8 cellular contexts compared by ENCODE assay signal in genomic region chr5:126808619-126809018, GRCh38. TPM values are rescaled to one million over a fixed set of nuclear protein-coding genes. Genes with fewer than 3 reads are reported as not detected.
DNase-seq lines count a peak whose midpoint lies in the region; ATAC-seq, FAIRE-seq and TF ChIP-seq lines count a peak whose summit lies in the region.

No MANE protein-coding gene starts in this region.

- in situ Hi-C loops in IMR-90 (cut with MboI; ENCODE audit: low sequenced_read_pairs): loop anchor here (25.0 kb wide), 1 partner anchor 704 kb away; the partner anchor contains the start of gene PRRC1
- in situ Hi-C loops in HepG2 (cut with HindIII; ENCODE audit: extremely low pct_ligation_motif_present, low pct_unique_long_range_greater_than_20kb): loop anchor here (10.0 kb wide), 1 partner anchor 154 kb away; no protein-coding TSS in a partner anchor

- no peak for FAIRE-seq in HepG2 (lab: Jason Lieb, UNC)

- H4K5ac ChIP-seq in IMR-90 (ENCODE audit: low read depth, low read length): no peak overlapping the region

- no peak for TF ChIP-seq EP300 in HepG2 (IDR thresholded peaks at IDR 0.05; ENCODE audit: low read depth in 2 of 2, low read length in 2 of 2)
- no peak for TF ChIP-seq EP300 in HepG2 (CRISPR knock-in tag; IDR thresholded peaks at IDR 0.05; ENCODE audit: borderline replicate concordance)

- no peak overlapping the region for H3K4ac ChIP-seq in IMR-90 (ENCODE audit: low read depth, low read length)

- no peak overlapping the region for H3K18ac ChIP-seq in IMR-90 (ENCODE audit: low read depth, low read length)

- H4K20me1 ChIP-seq in IMR-90 (ENCODE audit: insufficient read depth, low read length) (no peaks in the 10 kb centered on the region), HepG2 (ENCODE audit: insufficient read depth, low read length) (no peaks in the 10 kb centered on the region)

- H2AFZ ChIP-seq in IMR-90 (replicated peaks; ENCODE audit: low read length, poor library complexity): no peak overlapping the region
- H2AFZ ChIP-seq in HepG2 (ENCODE audit: low read length): no peak overlapping the region

- DNase-seq in AG09319 (ENCODE audit: extremely low read depth, low read depth): no peak
- peak; percentile 51 for DNase-seq in GM12865 (ENCODE audit: low read depth)
- DNase-seq in IMR-90: peak; percentile 50
- peak; percentile 49 for DNase-seq in astrocyte of the hippocampus (ENCODE audit: low read depth, low spot score)
- DNase-seq in HepG2 (ENCODE audit: low spot score): peak; percentile 15
- DNase-seq in hippocampal formation (lab: John Stamatoyannopoulos, UW): no peak
- no peak for DNase-seq in GM19240 (ENCODE audit: insufficient read length, low spot score)
- no peak for DNase-seq in activated CD4-positive, CD25-positive, alpha-beta regulatory T cell treated with anti-CD3 and anti-CD28 coated beads, Interleukin-2, amount 50 U/mL, for 72 hours

- TF ChIP-seq CTCF in AG09319 (IDR thresholded peaks at IDR 0.05; ENCODE audit: low read depth, low read length): peak; percentile 43
- peak; percentile 35 for TF ChIP-seq CTCF in GM12865 (IDR thresholded peaks at IDR 0.05; ENCODE audit: insufficient read depth, low read depth, low read length, missing control alignments)
- peak; percentile 61 for TF ChIP-seq CTCF in IMR-90 (conservative IDR thresholded peaks at IDR 0.05; ENCODE audit: low read depth, low read length)
- no peak for TF ChIP-seq CTCF in HepG2 (CRISPR knock-in tag; IDR thresholded peaks at IDR 0.05)

- H3K4me1 ChIP-seq in IMR-90 (ENCODE audit: control insufficient read depth, insufficient read depth, low read length) (peaks cover 8% of the 10 kb centered on the region), HepG2 (ENCODE audit: insufficient read depth, low read length) (no peaks in the 10 kb centered on the region)

- no CpG with 5 or more reads among the region's 4 CpGs for WGBS in IMR-90 (ENCODE audit: extremely low coverage in 2 of 2, insufficient read length in 1 of 2), 2 experiments
- 81% methylated on average over 4 of the region's 4 CpGs for WGBS in HepG2 (ENCODE audit: low lambda C conversion rate)

- 0 out of 4 replicates have a peak overlapping the region, but pooled peaks of 1 of the 2 experiments have one; percentile 3 for H4K8ac ChIP-seq in IMR-90 (ENCODE audit: low read depth in 2 of 2, low read length in 2 of 2)

- no peak overlapping the region for H3K56ac ChIP-seq in IMR-90 (ENCODE audit: extremely low read depth, insufficient read depth, low read length)

- H3K36me3 ChIP-seq in IMR-90 (ENCODE audit: control insufficient read depth, insufficient read depth, low read length) (peaks cover 5% of the 10 kb centered on the region; the same call in 1 of the 2 replicates), HepG2 (replicated peaks in 1 of 2; ENCODE audit: control insufficient read depth in 1 of 2, insufficient read depth in 2 of 2, low read length in 2 of 2) (peaks cover 16 to 58% of the 10 kb centered on the region in 2 experiments)

- intact Hi-C loops in IMR-90 (cut with micrococcal nuclease) (loop anchor here (2.0 kb wide), 1 partner anchor 132 kb away; no protein-coding TSS in a partner anchor), HepG2 (cut with micrococcal nuclease; ENCODE audit: unreplicated experiment) (loop anchor here (2.0 to 5.0 kb wide), 2 partner anchors 152 to 266 kb away; no protein-coding TSS in a partner anchor)

- TF ChIP-seq POLR2A in IMR-90 (IDR thresholded peaks at IDR 0.05; ENCODE audit: low read depth, low read length) (no peak), HepG2 (IDR thresholded peaks at IDR 0.05; ENCODE audit: insufficient read depth in 1 of 2, low read depth in 2 of 2, low read length in 2 of 2) (no peak)

- no peak overlapping the region for H2BK5ac ChIP-seq in IMR-90 (ENCODE audit: low read depth, low read length, poor library complexity, severe bottlenecking)

- H3K4me2 ChIP-seq in IMR-90 (ENCODE audit: low read depth, low read length) (no peak overlapping the region), HepG2 (ENCODE audit: low read depth, low read length) (no peak overlapping the region)

- no peak overlapping the region for H2AK5ac ChIP-seq in IMR-90 (ENCODE audit: low read depth, low read length)

- CTCF ChIA-PET in IMR-90 (lab: Yijun Ruan, JAX) (interaction anchor here (0.6 to 1.9 kb wide), 4 partner anchors 11 to 517 kb away, joined by 3 to 4 read pairs (median 3); no protein-coding TSS in a partner anchor), HepG2 (lab: Yijun Ruan, JAX; ENCODE audit: low intra/inter-chr PET ratio, low total read pairs) (interaction anchor here (1.2 to 1.4 kb wide), 2 partner anchors 133 to 152 kb away, joined by 4 to 9 read pairs; no protein-coding TSS in a partner anchor)

- dilution Hi-C loops in IMR-90 (cut with HindIII; ENCODE audit: low sequenced_read_pairs, unreplicated experiment): no loop called here

- H3K79me2 ChIP-seq in HepG2 (ENCODE audit: insufficient read depth, low read length): peaks cover 13% of the 10 kb centered on the region

- POLR2A ChIA-PET in IMR-90 (lab: Charles Lee; ENCODE audit: unreplicated experiment) (no interaction called here), HepG2 (lab: Yijun Ruan, JAX) (no interaction called here)

- ATAC-seq in IMR-90 (ENCODE audit: low read depth) (peak; percentile 46), HepG2 (peak; percentile 74)

- no peak overlapping the region for H2BK120ac ChIP-seq in IMR-90 (ENCODE audit: low read depth, low read length)

- TF ChIP-seq RAD21 in IMR-90 (IDR thresholded peaks at IDR 0.05; ENCODE audit: low read length) (peak; percentile 53), HepG2 (CRISPR knock-in tag; IDR thresholded peaks at IDR 0.05) (no peak)

- H4K91ac ChIP-seq in IMR-90 (ENCODE audit: insufficient read depth, low read depth, low read length): no peak overlapping the region

- peaks cover 17 to 38% of the 10 kb centered on the region in 2 experiments for H3K79me1 ChIP-seq in IMR-90 (ENCODE audit: low read depth in 1 of 2, low read length in 2 of 2)

- H3K23ac ChIP-seq in IMR-90 (ENCODE audit: low read depth, low read length): no peak overlapping the region

- H3K27me3 ChIP-seq in IMR-90 (ENCODE audit: control insufficient read depth, insufficient read depth, low read length) (no peaks in the 10 kb centered on the region), HepG2 (ENCODE audit: control insufficient read depth in 1 of 2, insufficient read depth in 2 of 2, low read length in 2 of 2) (no peaks in the 10 kb centered on the region)

- H3K27ac ChIP-seq in IMR-90 (ENCODE audit: insufficient read depth, low read length) (no peak overlapping the region), HepG2 (ENCODE audit: extremely low read length, insufficient read depth, low read length) (no peak overlapping the region)

- BruUV-seq in IMR-90 (replicated peaks; lab: Mats Ljungman, UMichigan): no TSS peak
- BruUV-seq in HepG2 (replicated peaks; lab: Mats Ljungman, UMichigan): no TSS peak

- H2BK15ac ChIP-seq in IMR-90 (ENCODE audit: low read depth, low read length): no peak overlapping the region

- H3K4me3 ChIP-seq in GM12865 (ENCODE audit: low read depth, low read length) (no peak overlapping the region), IMR-90 (ENCODE audit: insufficient read depth, low read depth, low read length) (no peak overlapping the region), HepG2 (replicated peaks in 1 of 3; ENCODE audit: insufficient read depth in 1 of 3, low read depth in 2 of 3, low read length in 3 of 3) (no peak overlapping the region)

- no peak overlapping the region for H2AK9ac ChIP-seq in IMR-90 (replicated peaks; ENCODE audit: low read depth, low read length, poor library complexity)

- peaks cover 13% of the 10 kb centered on the region for H3K9me1 ChIP-seq in IMR-90 (ENCODE audit: insufficient read depth, low read length)

- H3K14ac ChIP-seq in IMR-90 (replicated peaks; ENCODE audit: low read depth, low read length): no peak overlapping the region

- H3K9ac ChIP-seq in IMR-90 (ENCODE audit: low read depth, low read length) (no peak overlapping the region), HepG2 (ENCODE audit: insufficient read depth, low read depth, low read length) (no peak overlapping the region)

- H3K9me3 ChIP-seq in IMR-90 (ENCODE audit: control insufficient read depth, insufficient read depth, low read length): no peaks in the 10 kb centered on the region
- no peaks in the 10 kb centered on the region for H3K9me3 ChIP-seq in HepG2 (ENCODE audit: low read length)

- H2BK20ac ChIP-seq in IMR-90 (ENCODE audit: low read depth, low read length): no peak overlapping the region

TF ChIP-seq in IMR-90, 13 proteins besides CTCF, POLR2A, EP300 and RAD21 (continues in another document):
- no peak for TF ChIP-seq FOS (IDR thresholded peaks at IDR 0.05; ENCODE audit: low read depth, low read length)

TF ChIP-seq in HepG2, 621 proteins besides CTCF, POLR2A, EP300 and RAD21 (continues in another document):
- TF ChIP-seq STAG1 (CRISPR knock-in tag; IDR thresholded peaks at IDR 0.05): peak; percentile 53
- no peak for TF ChIP-seq KLF15 (CRISPR knock-in tag; IDR thresholded peaks at IDR 0.05; ENCODE audit: borderline replicate concordance)

RNA-seq across cellular contexts. Expression of gene LMNB1, which starts 31.7 kb away (rescaled TPM):
- total RNA-seq in IMR-90 (2012; rRNA removed) (53.6 and 68.6 TPM in 2 replicates), HepG2 (2016; rRNA removed; fragmentation: Illumina TruSeq; extraction: Trizol) (159 and 197 TPM in 2 replicates)
- polyA plus RNA-seq in IMR-90 (2012; rRNA removed) (36.0 and 37.8 TPM in 2 replicates), HepG2 (2011; rRNA removed) (9.9 and 12.5 TPM in 2 replicates)
- 38.0 and 42.0 TPM in 2 replicates for polyA plus RNA-seq in IMR-90 (2012; cell fraction: cytosol; rRNA removed)
- polyA plus RNA-seq in IMR-90 (2012; cell fraction: nucleus; rRNA removed; ENCODE audit: low replicate concordance): 12.0 and 34.2 TPM in 2 replicates
- 24.4 and 30.1 TPM in 2 replicates for total RNA-seq in HepG2 (2016; cell fraction: cytosol; rRNA removed; fragmentation: Illumina TruSeq; extraction: Trizol; ENCODE audit: low read depth)
- 162 and 188 TPM in 2 replicates for total RNA-seq in HepG2 (2016; cell fraction: insoluble cytoplasmic fraction; rRNA removed; fragmentation: Illumina TruSeq; extraction: Trizol)
- total RNA-seq in HepG2 (2016; cell fraction: membrane; rRNA removed; fragmentation: Illumina TruSeq; extraction: Trizol): 36.3 and 45.4 TPM in 2 replicates
- 80.6 and 88.8 TPM in 2 replicates for total RNA-seq in HepG2 (2016; cell fraction: nucleus; rRNA removed; fragmentation: Illumina TruSeq; extraction: Trizol)
- polyA plus RNA-seq in HepG2 (2011; cell fraction: cytosol; rRNA removed): 8.1 and 13.8 TPM in 2 replicates
- polyA plus RNA-seq in HepG2 (2011; cell fraction: nucleus; rRNA removed): 14.2 and 19.9 TPM in 2 replicates
- polyA plus RNA-seq in HepG2 (2012): 25.9 and 47.7 TPM in 2 replicates
- polyA plus RNA-seq in HepG2 (2016; cell fraction: cytosol; fragmentation: Illumina TruSeq; extraction: Trizol; ENCODE audit: low read depth): 4.3 and 4.9 TPM in 2 replicates
- 152 and 154 TPM in 2 replicates for polyA plus RNA-seq in HepG2 (2016; cell fraction: insoluble cytoplasmic fraction; fragmentation: Illumina TruSeq; extraction: Trizol; ENCODE audit: low read depth)
- 12.8 and 14.1 TPM in 2 replicates for polyA plus RNA-seq in HepG2 (2016; cell fraction: membrane; fragmentation: Illumina TruSeq; extraction: Trizol; ENCODE audit: low read depth)
- 79.0 and 82.9 TPM in 2 replicates for polyA plus RNA-seq in HepG2 (2016; cell fraction: nucleus; fragmentation: Illumina TruSeq; extraction: Trizol; ENCODE audit: insufficient read depth, low read depth)
- polyA minus RNA-seq in HepG2 (2011; rRNA and poly(A)+ RNA removed; ENCODE audit: low replicate concordance): 17.8 and 31.3 TPM in 2 replicates
- polyA minus RNA-seq in HepG2 (2011; cell fraction: cytosol; rRNA and poly(A)+ RNA removed): 15.0 and 18.4 TPM in 2 replicates
- polyA minus RNA-seq in HepG2 (2011; cell fraction: nucleus; rRNA and poly(A)+ RNA removed): 15.9 and 17.9 TPM in 2 replicates

Comparison
In these comparisons a context has a peak if more than half of its experiments do, and no peak if none do; other contexts are left out.
1. DNase-seq: peak in GM12865 (single experiment), IMR-90 (single experiment), astrocyte of the hippocampus (single experiment) and HepG2 (single experiment); none in AG09319 (single experiment), hippocampal formation (0 of 2), GM19240 (single experiment) and activated CD4-positive, CD25-positive, alpha-beta regulatory T cell treated with anti-CD3 and anti-CD28 coated beads, Interleukin-2, amount 50 U/mL, for 72 hours (single experiment).